In genomic region chr6:138817799-138818198, GRCh38 we compare ENCODE assay signal across 8 cellular contexts. TPM values are rescaled to one million over a fixed set of nuclear protein-coding genes. Genes with fewer than 3 reads are reported as not detected.
DNase-seq lines count a peak whose midpoint lies in the region; TF ChIP-seq lines count a peak whose summit lies in the region.

No MANE protein-coding gene starts in this region.

- H3K4me3 ChIP-seq in osteoblast (ENCODE audit: insufficient read depth, low read length): no peak overlapping the region
- H3K4me3 ChIP-seq in MM.1S (ENCODE audit: low read length): no peak overlapping the region

- H3K9me3 Mint-ChIP-seq in activated T-cell treated with anti-CD3 and anti-CD28 coated beads, Interleukin-2, amount 50 U/mL, for 24 hours: no peaks in the 10 kb centered on the region

- H3K27me3 ChIP-seq in osteoblast (ENCODE audit: insufficient read depth, low read length): no peaks in the 10 kb centered on the region
- no peaks in the 10 kb centered on the region for H3K27me3 ChIP-seq in MM.1S (replicated peaks; ENCODE audit: insufficient read depth, low read length)

- DNase-seq in activated T-cell treated with anti-CD3 and anti-CD28 coated beads, Interleukin-2, amount 50 U/mL, for 24 hours: no peak
- no peak for DNase-seq in activated T-cell treated with anti-CD3 and anti-CD28 coated beads, Interleukin-2, amount 50 U/mL, for 1 hour
- peak; percentile 45 for DNase-seq in NCI-H2107 treated with DMSO at 0.1 percent for 48 hours (lab: John Stamatoyannopoulos, UW; ENCODE audit: unreplicated experiment)
- peak; percentile 60 for DNase-seq in ecto neural progenitor cell (ENCODE audit: low spot score)
- no peak for DNase-seq in osteoblast (ENCODE audit: insufficient read length, low spot score, missing footprints)
- DNase-seq in mesenteric fat pad (ENCODE audit: low spot score): no peak
- DNase-seq in MM.1S: no peak
- no peak for DNase-seq in nucleus accumbens (lab: John Stamatoyannopoulos, UW)

- TF ChIP-seq CTCF in osteoblast (IDR thresholded peaks at IDR 0.05; ENCODE audit: extremely low read depth, low read depth, low read length) (no peak), MM.1S (IDR thresholded peaks at IDR 0.05; ENCODE audit: low read length) (no peak)

- H3K79me2 ChIP-seq in osteoblast (ENCODE audit: insufficient read depth, low read length) (no peaks in the 10 kb centered on the region), MM.1S (ENCODE audit: low read length) (no peaks in the 10 kb centered on the region)

- H3K27ac Mint-ChIP-seq in activated T-cell treated with anti-CD3 and anti-CD28 coated beads, Interleukin-2, amount 50 U/mL, for 24 hours: peak overlapping the region; percentile 67

- peak overlapping the region; percentile 48 for H3K4me2 ChIP-seq in osteoblast (ENCODE audit: insufficient read depth, low read length)
- no peak overlapping the region for H3K4me2 ChIP-seq in MM.1S (ENCODE audit: low read depth, low read length)

- no peaks in the 10 kb centered on the region for H3F3A ChIP-seq in MM.1S (ENCODE audit: insufficient read depth, low read length)

- peaks cover 27% of the 10 kb centered on the region for H3K4me1 Mint-ChIP-seq in activated T-cell treated with anti-CD3 and anti-CD28 coated beads, Interleukin-2, amount 50 U/mL, for 24 hours (ENCODE audit: low read depth)

- no peaks in the 10 kb centered on the region for H3K36me3 Mint-ChIP-seq in activated T-cell treated with anti-CD3 and anti-CD28 coated beads, Interleukin-2, amount 50 U/mL, for 24 hours (ENCODE audit: low read depth)

- no peak overlapping the region for H3K9ac ChIP-seq in MM.1S (ENCODE audit: low read length)

- no peaks in the 10 kb centered on the region for H3K36me3 ChIP-seq in osteoblast (ENCODE audit: insufficient read depth, low read length)
- H3K36me3 ChIP-seq in MM.1S (replicated peaks; ENCODE audit: insufficient read depth, low read length): no peaks in the 10 kb centered on the region

- no peaks in the 10 kb centered on the region for H4K20me1 ChIP-seq in osteoblast (ENCODE audit: insufficient read depth, low read length)
- H4K20me1 ChIP-seq in MM.1S (ENCODE audit: insufficient read depth, low read length): no peaks in the 10 kb centered on the region

- no peak overlapping the region for H3K4me3 Mint-ChIP-seq in activated T-cell treated with anti-CD3 and anti-CD28 coated beads, Interleukin-2, amount 50 U/mL, for 24 hours

- H2AFZ ChIP-seq in osteoblast (ENCODE audit: low read length) (peak overlapping the region; percentile 74), MM.1S (ENCODE audit: low read length) (no peak overlapping the region)

- H3K27ac ChIP-seq in osteoblast (ENCODE audit: low read depth, low read length) (peak overlapping the region; percentile 74), MM.1S (ENCODE audit: low read length) (no peak overlapping the region)

- H3K9me3 ChIP-seq in osteoblast (ENCODE audit: low read depth, low read length): no peaks in the 10 kb centered on the region
- no peaks in the 10 kb centered on the region for H3K9me3 ChIP-seq in MM.1S (replicated peaks; ENCODE audit: insufficient read depth, low read length)

- no peaks in the 10 kb centered on the region for H3K9me2 ChIP-seq in MM.1S (replicated peaks; ENCODE audit: insufficient read depth, low read length)

- H3K4me1 ChIP-seq in osteoblast (ENCODE audit: insufficient read depth, low read length) (peaks cover 9% of the 10 kb centered on the region), MM.1S (ENCODE audit: low read length) (0 out of 2 replicates have a peak, but pooled peaks cover 9% of the 10 kb centered on the region)

- no peaks in the 10 kb centered on the region for H3K27me3 Mint-ChIP-seq in activated T-cell treated with anti-CD3 and anti-CD28 coated beads, Interleukin-2, amount 50 U/mL, for 24 hours

RNA-seq across cellular contexts. Expression of gene ECT2L, which starts 21.9 kb away (rescaled TPM):
- total RNA-seq in osteoblast (under 0.01 TPM in 1 of 2 replicates, not detected in the other), mesenteric fat pad (not detected)

RNA-seq across cellular contexts. Expression of gene CCDC28A, which starts 44.2 kb away (rescaled TPM):
- total RNA-seq in osteoblast (11.2 and 15.3 TPM in 2 replicates), mesenteric fat pad (9.1 TPM)

Comparison
In these comparisons a context has a peak if more than half of its experiments do, and no peak if none do; other contexts are left out.
1. DNase-seq: peak in NCI-H2107 treated with DMSO at 0.1 percent for 48 hours (single experiment) and ecto neural progenitor cell (single experiment); none in activated T-cell treated with anti-CD3 and anti-CD28 coated beads, Interleukin-2, amount 50 U/mL, for 24 hours (single experiment), activated T-cell treated with anti-CD3 and anti-CD28 coated beads, Interleukin-2, amount 50 U/mL, for 1 hour (single experiment), osteoblast (single experiment), mesenteric fat pad (single experiment), MM.1S (single experiment) and nucleus accumbens (0 of 56).